2 cellular contexts compared by ENCODE assay signal in genomic region chr4:161188578-161188977, GRCh38.
TF ChIP-seq lines count a peak whose summit lies in the region.

No MANE protein-coding gene starts in this region.

TF ChIP-seq in GM23338, 12 proteins besides CTCF, POLR2A, EP300 and RAD21 (continued from another document):
- no peak for TF ChIP-seq ZNF114 (CRISPR knock-in tag; IDR thresholded peaks at IDR 0.05)
- no peak for TF ChIP-seq ZNF462 (CRISPR knock-in tag; IDR thresholded peaks at IDR 0.05)
- TF ChIP-seq JUNB (IDR thresholded peaks at IDR 0.05; ENCODE audit: unreplicated experiment), result no peak
- no peak for TF ChIP-seq NANOG (IDR thresholded peaks at IDR 0.05; ENCODE audit: borderline replicate concordance)
- no peak for TF ChIP-seq EZH2 (IDR thresholded peaks at IDR 0.05; ENCODE audit: low read depth, unreplicated experiment)
- no peak for TF ChIP-seq ZNF331 (CRISPR knock-in tag; IDR thresholded peaks at IDR 0.05; ENCODE audit: low read depth)
- TF ChIP-seq POLR2AphosphoS5 (IDR thresholded peaks at IDR 0.05; ENCODE audit: low read depth), result no peak
- no peak for TF ChIP-seq REST (IDR thresholded peaks at IDR 0.05; ENCODE audit: unreplicated experiment)
- no peak for TF ChIP-seq EZH2phosphoT487 (IDR thresholded peaks at IDR 0.05; ENCODE audit: unreplicated experiment)

TF ChIP-seq in H1, 55 proteins besides CTCF, POLR2A, EP300 and RAD21 (continued from another document):
- TF ChIP-seq CHD7 (IDR thresholded peaks at IDR 0.05; ENCODE audit: insufficient replicate concordance, low read length), result no peak
- TF ChIP-seq RFX5 (IDR thresholded peaks at IDR 0.05; ENCODE audit: borderline replicate concordance, low read depth, low read length), result no peak
- TF ChIP-seq SIRT6 (IDR thresholded peaks at IDR 0.05; ENCODE audit: low read length), result no peak
- TF ChIP-seq BCL11A (IDR thresholded peaks at IDR 0.05; ENCODE audit: low read depth in 2 of 2, low read length in 2 of 2), result no peak
- no peak for TF ChIP-seq MAFK (IDR thresholded peaks at IDR 0.05; ENCODE audit: low read depth, low read length)
- TF ChIP-seq E2F6 (IDR thresholded peaks at IDR 0.05), result no peak
- TF ChIP-seq YY1 (IDR thresholded peaks at IDR 0.05; ENCODE audit: low read depth, low read length), result no peak
- TF ChIP-seq FOSL1 (IDR thresholded peaks at IDR 0.05; ENCODE audit: insufficient read depth, low read depth, low read length), result no peak
- no peak for TF ChIP-seq CEBPB (IDR thresholded peaks at IDR 0.05; ENCODE audit: low read depth, low read length)
- TF ChIP-seq GTF2F1 (IDR thresholded peaks at IDR 0.05; ENCODE audit: borderline replicate concordance, low read depth, low read length), result no peak
- TF ChIP-seq CHD1 (IDR thresholded peaks at IDR 0.05; ENCODE audit: low read depth, low read length), result no peak
- no peak for TF ChIP-seq KDM1A (IDR thresholded peaks at IDR 0.05; ENCODE audit: borderline replicate concordance, low read length)
- TF ChIP-seq BACH1 (IDR thresholded peaks at IDR 0.05; ENCODE audit: low read length), result no peak
